Comparison of ENCODE assay signal across 11 cellular contexts in genomic region chr17:44223574-44224046, GRCh38. TPM values are rescaled to one million over a fixed set of nuclear protein-coding genes. Genes with fewer than 3 reads are reported as not detected.
DNase-seq lines count a peak whose midpoint lies in the region; ATAC-seq and TF ChIP-seq lines count a peak whose summit lies in the region.
"Had no signal": no experiment of that assay in that cellular context is flagged by ENCODE, and none has a peak within 500 bp of the region (broad histone marks: within the 10 kb centered on the region; RNA-seq: fewer than 3 reads in every experiment).

No MANE protein-coding gene starts in this region.

- no peaks in the 10 kb centered on the region for H3K36me3 Mint-ChIP-seq in CD4-positive, CD25-positive, alpha-beta regulatory T cell

- H3K9me3 Mint-ChIP-seq in CD4-positive, CD25-positive, alpha-beta regulatory T cell, result no peaks in the 10 kb centered on the region

- peak overlapping the region; percentile 62 to 99 (median 66) for H3K4me3 Mint-ChIP-seq in CD4-positive, CD25-positive, alpha-beta regulatory T cell

- no peak for ATAC-seq in CD4-positive, CD25-positive, alpha-beta regulatory T cell (ENCODE audit: low read depth in 2 of 2)
- ATAC-seq in HG02610 (IDR thresholded peaks at IDR 0.05; ENCODE audit: unreplicated experiment), result no peak
- ATAC-seq: mucosa of descending colon had no signal

- peak overlapping the region; percentile 78 for H3K4me2 ChIP-seq in osteoblast (ENCODE audit: insufficient read depth, low read length)

- no peak overlapping the region for H3K27ac Mint-ChIP-seq in CD4-positive, CD25-positive, alpha-beta regulatory T cell

- no peak for TF ChIP-seq CTCF in osteoblast (IDR thresholded peaks at IDR 0.05; ENCODE audit: extremely low read depth, low read depth, low read length)

- peaks cover 8% of the 10 kb centered on the region for H3K4me1 ChIP-seq in CD4-positive, CD25-positive, alpha-beta regulatory T cell (ENCODE audit: control insufficient read depth, insufficient read depth, low read length, poor library complexity, severe bottlenecking)
- H3K4me1 ChIP-seq in NT2/D1 (ENCODE audit: insufficient read depth, insufficient read length) (peaks cover 2% of the 10 kb centered on the region), osteoblast (ENCODE audit: insufficient read depth, low read length) (peaks cover 24% of the 10 kb centered on the region)

- no peaks in the 10 kb centered on the region for H3K36me3 ChIP-seq in CD4-positive, CD25-positive, alpha-beta regulatory T cell (ENCODE audit: control insufficient read depth, insufficient read depth, low read length)
- H3K36me3 ChIP-seq in NT2/D1 (ENCODE audit: insufficient read depth, insufficient read length, low read length), result no peaks in the 10 kb centered on the region
- no peaks in the 10 kb centered on the region for H3K36me3 ChIP-seq in osteoblast (ENCODE audit: insufficient read depth, low read length)

- peaks cover 5% of the 10 kb centered on the region for H3K27me3 Mint-ChIP-seq in CD4-positive, CD25-positive, alpha-beta regulatory T cell

- peaks cover 7% of the 10 kb centered on the region for H4K20me1 ChIP-seq in osteoblast (ENCODE audit: insufficient read depth, low read length)

- no peaks in the 10 kb centered on the region for H3K27me3 ChIP-seq in CD4-positive, CD25-positive, alpha-beta regulatory T cell (ENCODE audit: control insufficient read depth, insufficient read depth, low read length)
- H3K27me3 ChIP-seq in NT2/D1 (ENCODE audit: insufficient read depth, insufficient read length) (no peaks in the 10 kb centered on the region), osteoblast (ENCODE audit: insufficient read depth, low read length) (no peaks in the 10 kb centered on the region)

- H2AFZ ChIP-seq in osteoblast (ENCODE audit: low read length), result no peak overlapping the region

- H3K4me1 Mint-ChIP-seq in CD4-positive, CD25-positive, alpha-beta regulatory T cell, result peaks cover 0 to 15% (median 6%) of the 10 kb centered on the region in 4 donors

- H3K27ac ChIP-seq in CD4-positive, CD25-positive, alpha-beta regulatory T cell (ENCODE audit: insufficient read depth, low read length, poor library complexity, severe bottlenecking), result no peak overlapping the region
- H3K27ac ChIP-seq in epithelial cell of prostate (peak overlapping the region; percentile 96), osteoblast (ENCODE audit: low read depth, low read length) (peak overlapping the region; percentile 96)

- no peak overlapping the region for H3K4me3 ChIP-seq in CD4-positive, CD25-positive, alpha-beta regulatory T cell (ENCODE audit: low read depth, low read length)
- no peak overlapping the region for H3K4me3 ChIP-seq in NT2/D1 (ENCODE audit: insufficient read length, low read depth)
- H3K4me3 ChIP-seq in osteoblast (ENCODE audit: insufficient read depth, low read length), result no peak overlapping the region
- H3K4me3 ChIP-seq: mucosa of descending colon had no signal

- no peaks in the 10 kb centered on the region for H3K9me3 ChIP-seq in CD4-positive, CD25-positive, alpha-beta regulatory T cell (ENCODE audit: control insufficient read depth in 2 of 2, low read length in 2 of 2)
- H3K9me3 ChIP-seq in NT2/D1 (ENCODE audit: insufficient read depth, low read length), result no peaks in the 10 kb centered on the region
- H3K9me3 ChIP-seq in osteoblast (ENCODE audit: low read depth, low read length), result no peaks in the 10 kb centered on the region
- H3K9me3 ChIP-seq: mucosa of descending colon had no signal

- peaks cover 5% of the 10 kb centered on the region for H3K79me2 ChIP-seq in osteoblast (ENCODE audit: insufficient read depth, low read length)

- DNase-seq in CD4-positive, CD25-positive, alpha-beta regulatory T cell, result no peak
- DNase-seq in NT2/D1 (ENCODE audit: low read depth, low spot score) (no peak), epithelial cell of prostate (ENCODE audit: low read depth, low spot score) (no peak), osteoblast (ENCODE audit: insufficient read length, low spot score, missing footprints) (peak; percentile 71), NCI-H1105 (lab: John Stamatoyannopoulos, UW) (no peak)
- no peak for DNase-seq in stimulated activated naive CD4-positive, alpha-beta T cell (lab: John Stamatoyannopoulos, UW)
- no peak for DNase-seq in activated CD4-positive, alpha-beta T cell treated with anti-CD3 and anti-CD28 coated beads for 1 hour
- DNase-seq: NCI-H510A treated with DMSO at 0.1 percent for 48 hours had no signal

- peak overlapping the region; percentile 15 for H3K9ac ChIP-seq in NT2/D1 (ENCODE audit: insufficient read length, low read depth)

RNA-seq across cellular contexts. Expression of gene UBTF, which starts 4.1 kb away (rescaled TPM):
- 104 TPM for total RNA-seq in CD4-positive, CD25-positive, alpha-beta regulatory T cell
- polyA plus RNA-seq in CD4-positive, CD25-positive, alpha-beta regulatory T cell, result 10 to 100 TPM; 22.3 to 28.5 (median 26.5) TPM
- 49.6 and 51.3 TPM in 2 replicates for total RNA-seq in osteoblast

RNA-seq across cellular contexts. Expression of gene ATXN7L3, which starts 23.9 kb away (rescaled TPM):
- total RNA-seq in CD4-positive, CD25-positive, alpha-beta regulatory T cell, result 103 TPM
- 10 to 100 TPM; 10.3 to 16.1 (median 12.6) TPM for polyA plus RNA-seq in CD4-positive, CD25-positive, alpha-beta regulatory T cell
- total RNA-seq in osteoblast, result 34.5 and 38.4 TPM in 2 replicates

RNA-seq across cellular contexts. Expression of gene TMUB2, which starts 36.8 kb away (rescaled TPM):
- 67.7 TPM for total RNA-seq in CD4-positive, CD25-positive, alpha-beta regulatory T cell
- polyA plus RNA-seq in CD4-positive, CD25-positive, alpha-beta regulatory T cell, result 10 to 100 TPM; 31.7 to 43.7 (median 34.5) TPM
- total RNA-seq in osteoblast, result 27.1 and 27.9 TPM in 2 replicates

RNA-seq across cellular contexts. Expression of gene SLC4A1, which starts 44.3 kb away (rescaled TPM):
- total RNA-seq in CD4-positive, CD25-positive, alpha-beta regulatory T cell, result not detected
- polyA plus RNA-seq in CD4-positive, CD25-positive, alpha-beta regulatory T cell, result not detected
- under 0.01 TPM in 1 of 2 replicates, not detected in the other for total RNA-seq in osteoblast
- total RNA-seq: chondrocyte, mucosa of descending colon had no signal

RNA-seq across cellular contexts. Expression of gene ASB16, which starts 53.1 kb away (rescaled TPM):
- total RNA-seq in CD4-positive, CD25-positive, alpha-beta regulatory T cell, result not detected
- under 1 TPM in 2 of 4 donors, not detected in 2; 0.09 to 0.16 TPM for polyA plus RNA-seq in CD4-positive, CD25-positive, alpha-beta regulatory T cell
- not detected in 2 replicates for total RNA-seq in osteoblast
- total RNA-seq: chondrocyte had no signal
